In the genomic region with DNA sequence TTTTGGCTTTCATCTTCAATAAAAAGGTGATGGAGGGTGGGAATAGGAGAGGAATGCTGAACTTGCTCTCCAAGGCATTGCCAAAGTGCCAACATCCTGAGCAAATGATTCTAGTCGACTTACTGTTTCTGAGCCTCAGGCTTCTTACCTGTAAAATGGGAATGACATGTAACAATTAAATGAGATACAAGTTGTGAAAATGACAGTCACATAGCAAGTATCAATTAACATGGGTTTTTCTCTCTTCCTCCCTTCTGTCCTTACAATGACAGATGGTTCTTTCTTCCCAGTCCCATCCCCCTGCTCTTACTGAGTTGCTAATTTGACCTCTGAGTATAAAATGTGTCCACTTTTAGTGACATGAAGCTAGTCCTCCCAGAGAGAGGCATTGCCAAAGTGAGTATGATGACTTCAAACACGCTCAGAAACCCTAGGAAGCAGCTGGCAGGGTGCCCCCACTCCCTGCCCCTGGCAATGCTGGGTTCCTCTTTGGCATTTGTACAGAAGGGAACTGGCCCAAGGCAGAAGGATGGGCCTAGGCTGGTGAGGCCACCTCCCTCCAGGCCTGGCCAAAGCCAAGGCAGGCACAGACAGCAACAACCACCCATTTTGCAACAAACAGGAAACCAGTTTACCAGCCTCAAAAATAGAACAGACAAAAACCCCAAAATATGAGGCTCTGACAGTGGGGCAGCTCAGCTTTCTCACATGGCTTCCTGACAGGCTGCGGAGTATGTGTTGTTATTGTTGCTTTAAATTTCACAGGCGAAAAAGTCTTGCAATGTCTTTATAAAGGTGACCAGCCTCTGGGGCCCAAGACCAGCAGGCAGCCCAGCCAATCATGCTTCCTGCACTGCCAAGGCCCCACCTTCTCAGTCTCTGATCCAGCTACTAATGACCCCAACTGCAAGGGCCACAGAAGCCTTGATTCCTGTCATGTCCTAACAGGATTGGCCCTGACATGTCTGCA, we compare ENCODE assay signal across 8 cellular contexts.
DNase-seq lines count a peak whose midpoint lies in the region; ATAC-seq, FAIRE-seq and TF ChIP-seq lines count a peak whose summit lies in the region.

No MANE protein-coding gene starts in this region.

- H3K27ac Mint-ChIP-seq in activated CD4-positive, alpha-beta memory T cell treated with anti-CD3 and anti-CD28 coated beads for 36 hours: peak overlapping the region; percentile 79

- peaks cover 2% of the 10 kb centered on the region for H3K36me3 Mint-ChIP-seq in activated CD4-positive, alpha-beta memory T cell treated with anti-CD3 and anti-CD28 coated beads for 36 hours

- no peaks in the 10 kb centered on the region for H3K9me3 Mint-ChIP-seq in activated CD4-positive, alpha-beta memory T cell treated with anti-CD3 and anti-CD28 coated beads for 36 hours

- CTCF ChIA-PET in activated CD4-positive, alpha-beta memory T cell treated with anti-CD3 and anti-CD28 coated beads for 36 hours (lab: Charles Lee): interaction anchor here (0.7 to 3.7 kb wide), 2 partner anchors 8 to 12 kb away, joined by 4 to 19 read pairs; no protein-coding TSS in a partner anchor

- DNase-seq in GM12892 (ENCODE audit: insufficient read length) (no peak), hypothalamus (lab: John Stamatoyannopoulos, UW) (peak in 40 of 51 donors; percentile 11 to 69 (median 44)), urothelium cell line (ENCODE audit: low spot score) (no peak), SW480 (ENCODE audit: low spot score) (no peak), SK-N-DZ (ENCODE audit: low spot score) (no peak), NCI-H345 (lab: John Stamatoyannopoulos, UW) (no peak)
- no peak for DNase-seq in activated CD4-positive, alpha-beta memory T cell treated with anti-CD3 and anti-CD28 coated beads for 36 hours

- POLR2A ChIA-PET in activated CD4-positive, alpha-beta memory T cell treated with anti-CD3 and anti-CD28 coated beads for 36 hours (lab: Charles Lee): interaction anchor here (0.6 to 1.6 kb wide), 2 partner anchors 62 to 64 kb away, joined by 3 to 4 read pairs; no protein-coding TSS in a partner anchor

- peaks cover 83% of the 10 kb centered on the region for H3K4me1 Mint-ChIP-seq in activated CD4-positive, alpha-beta memory T cell treated with anti-CD3 and anti-CD28 coated beads for 36 hours (ENCODE audit: low read depth)

- TF ChIP-seq POLR2A in GM12892 (IDR thresholded peaks at IDR 0.05; ENCODE audit: low read depth, low read length): no peak; the same call in 1 of the 2 replicates

- no peaks in the 10 kb centered on the region for H3K27me3 Mint-ChIP-seq in activated CD4-positive, alpha-beta memory T cell treated with anti-CD3 and anti-CD28 coated beads for 36 hours

- H3K4me3 Mint-ChIP-seq in activated CD4-positive, alpha-beta memory T cell treated with anti-CD3 and anti-CD28 coated beads for 36 hours: no peak overlapping the region

- intact Hi-C loops in activated CD4-positive, alpha-beta memory T cell treated with anti-CD3 and anti-CD28 coated beads for 36 hours (cut with micrococcal nuclease): loop anchor here (5.0 to 10.0 kb wide), 2 partner anchors 94 to 288 kb away; no protein-coding TSS in a partner anchor

- peak; percentile 43 for ATAC-seq in HG03196 (IDR thresholded peaks at IDR 0.05; ENCODE audit: unreplicated experiment)

- FAIRE-seq in GM12892 (lab: Jason Lieb, UNC) (peak; percentile 88), urothelium cell line (lab: Jason Lieb, UNC) (peak; percentile 70)

Comparison
In these comparisons a context has a peak if more than half of its experiments do, and no peak if none do; other contexts are left out.
1. DNase-seq: peak in hypothalamus (40 of 51); none in GM12892 (single experiment), activated CD4-positive, alpha-beta memory T cell treated with anti-CD3 and anti-CD28 coated beads for 36 hours (single experiment), urothelium cell line (single experiment), SW480 (single experiment), SK-N-DZ (single experiment) and NCI-H345 (single experiment).